1 cellular context compared by ENCODE assay signal in the genomic region with DNA sequence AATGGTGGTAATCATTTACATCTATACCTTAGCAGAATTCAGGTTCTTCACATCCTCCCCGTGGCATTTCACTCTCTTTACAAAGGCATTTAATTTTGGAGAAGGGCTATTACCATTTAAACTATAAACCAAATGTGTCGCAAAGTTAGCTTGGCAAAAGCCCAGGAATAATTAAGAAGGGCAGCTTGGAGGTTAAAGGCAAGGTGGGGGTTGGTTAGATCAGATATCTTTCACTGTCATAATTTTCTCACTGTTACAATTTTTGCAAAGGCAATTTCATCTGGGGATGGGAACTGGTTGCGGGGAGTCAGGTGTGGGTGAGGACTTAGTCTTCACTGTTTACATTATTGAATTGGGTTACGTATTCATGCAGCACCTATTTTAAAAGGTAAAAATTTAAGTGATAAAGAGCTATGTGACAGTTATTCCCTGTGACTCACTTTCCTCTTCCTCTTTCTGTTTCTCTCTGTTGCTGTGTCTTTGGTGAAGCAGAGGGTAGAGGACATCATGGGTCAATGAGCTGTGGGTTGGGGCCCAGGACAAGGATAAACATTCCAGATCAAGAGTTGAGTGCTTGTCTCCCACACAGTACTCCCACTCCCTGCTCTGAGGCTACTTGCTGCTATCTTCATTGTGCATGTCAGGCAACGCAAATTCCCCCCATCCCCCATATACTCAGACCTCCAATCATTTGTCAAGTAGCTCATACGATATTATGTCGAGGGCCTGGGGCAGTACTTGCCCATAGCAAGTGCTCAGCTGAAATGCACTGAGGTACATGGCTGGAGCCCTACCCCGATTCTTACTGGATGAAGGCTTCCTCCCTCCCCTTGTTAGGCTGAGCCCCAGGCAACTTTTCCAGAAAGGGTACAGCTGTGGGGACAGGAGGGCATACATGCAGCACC.
TF ChIP-seq lines count a peak whose summit lies in the region.

No MANE protein-coding gene starts in this region.

TF ChIP-seq in K562, 482 proteins besides CTCF, POLR2A, EP300 and RAD21 (continued from another document and continues in another):
- TF ChIP-seq, protein P1, sequence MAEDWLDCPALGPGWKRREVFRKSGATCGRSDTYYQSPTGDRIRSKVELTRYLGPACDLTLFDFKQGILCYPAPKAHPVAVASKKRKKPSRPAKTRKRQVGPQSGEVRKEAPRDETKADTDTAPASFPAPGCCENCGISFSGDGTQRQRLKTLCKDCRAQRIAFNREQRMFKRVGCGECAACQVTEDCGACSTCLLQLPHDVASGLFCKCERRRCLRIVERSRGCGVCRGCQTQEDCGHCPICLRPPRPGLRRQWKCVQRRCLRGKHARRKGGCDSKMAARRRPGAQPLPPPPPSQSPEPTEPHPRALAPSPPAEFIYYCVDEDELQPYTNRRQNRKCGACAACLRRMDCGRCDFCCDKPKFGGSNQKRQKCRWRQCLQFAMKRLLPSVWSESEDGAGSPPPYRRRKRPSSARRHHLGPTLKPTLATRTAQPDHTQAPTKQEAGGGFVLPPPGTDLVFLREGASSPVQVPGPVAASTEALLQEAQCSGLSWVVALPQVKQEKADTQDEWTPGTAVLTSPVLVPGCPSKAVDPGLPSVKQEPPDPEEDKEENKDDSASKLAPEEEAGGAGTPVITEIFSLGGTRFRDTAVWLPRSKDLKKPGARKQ (CRISPR knock-in tag; IDR thresholded peaks at IDR 0.05) = no peak
- TF ChIP-seq MTA1 (IDR thresholded peaks at IDR 0.05; ENCODE audit: borderline replicate concordance) = peak; percentile 82
- TF ChIP-seq ATF7 (IDR thresholded peaks at IDR 0.05) = peak; percentile 85
- TF ChIP-seq, protein P2, sequence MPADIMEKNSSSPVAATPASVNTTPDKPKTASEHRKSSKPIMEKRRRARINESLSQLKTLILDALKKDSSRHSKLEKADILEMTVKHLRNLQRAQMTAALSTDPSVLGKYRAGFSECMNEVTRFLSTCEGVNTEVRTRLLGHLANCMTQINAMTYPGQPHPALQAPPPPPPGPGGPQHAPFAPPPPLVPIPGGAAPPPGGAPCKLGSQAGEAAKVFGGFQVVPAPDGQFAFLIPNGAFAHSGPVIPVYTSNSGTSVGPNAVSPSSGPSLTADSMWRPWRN (IDR thresholded peaks at IDR 0.05; ENCODE audit: low read depth) = peak; percentile 86
- TF ChIP-seq, protein P3, sequence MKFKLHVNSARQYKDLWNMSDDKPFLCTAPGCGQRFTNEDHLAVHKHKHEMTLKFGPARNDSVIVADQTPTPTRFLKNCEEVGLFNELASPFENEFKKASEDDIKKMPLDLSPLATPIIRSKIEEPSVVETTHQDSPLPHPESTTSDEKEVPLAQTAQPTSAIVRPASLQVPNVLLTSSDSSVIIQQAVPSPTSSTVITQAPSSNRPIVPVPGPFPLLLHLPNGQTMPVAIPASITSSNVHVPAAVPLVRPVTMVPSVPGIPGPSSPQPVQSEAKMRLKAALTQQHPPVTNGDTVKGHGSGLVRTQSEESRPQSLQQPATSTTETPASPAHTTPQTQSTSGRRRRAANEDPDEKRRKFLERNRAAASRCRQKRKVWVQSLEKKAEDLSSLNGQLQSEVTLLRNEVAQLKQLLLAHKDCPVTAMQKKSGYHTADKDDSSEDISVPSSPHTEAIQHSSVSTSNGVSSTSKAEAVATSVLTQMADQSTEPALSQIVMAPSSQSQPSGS (CRISPR knock-in tag; IDR thresholded peaks at IDR 0.05) = no peak
- TF ChIP-seq ARNT (IDR thresholded peaks at IDR 0.05) = peak; percentile 91 to 94
- no peak for TF ChIP-seq ZNF586 (CRISPR knock-in tag; conservative IDR thresholded peaks at IDR 0.05)
- TF ChIP-seq FOS (IDR thresholded peaks at IDR 0.05; ENCODE audit: extremely low read depth, insufficient read length) = peak; percentile 41
- TF ChIP-seq ZNF311 (CRISPR knock-in tag; IDR thresholded peaks at IDR 0.05) = no peak; the same call in 1 of the 2 replicates
- TF ChIP-seq HNRNPH1 (optimal IDR thresholded peaks at IDR 0.05; ENCODE audit: low read depth, low read length) = no peak
- TF ChIP-seq, protein P4, sequence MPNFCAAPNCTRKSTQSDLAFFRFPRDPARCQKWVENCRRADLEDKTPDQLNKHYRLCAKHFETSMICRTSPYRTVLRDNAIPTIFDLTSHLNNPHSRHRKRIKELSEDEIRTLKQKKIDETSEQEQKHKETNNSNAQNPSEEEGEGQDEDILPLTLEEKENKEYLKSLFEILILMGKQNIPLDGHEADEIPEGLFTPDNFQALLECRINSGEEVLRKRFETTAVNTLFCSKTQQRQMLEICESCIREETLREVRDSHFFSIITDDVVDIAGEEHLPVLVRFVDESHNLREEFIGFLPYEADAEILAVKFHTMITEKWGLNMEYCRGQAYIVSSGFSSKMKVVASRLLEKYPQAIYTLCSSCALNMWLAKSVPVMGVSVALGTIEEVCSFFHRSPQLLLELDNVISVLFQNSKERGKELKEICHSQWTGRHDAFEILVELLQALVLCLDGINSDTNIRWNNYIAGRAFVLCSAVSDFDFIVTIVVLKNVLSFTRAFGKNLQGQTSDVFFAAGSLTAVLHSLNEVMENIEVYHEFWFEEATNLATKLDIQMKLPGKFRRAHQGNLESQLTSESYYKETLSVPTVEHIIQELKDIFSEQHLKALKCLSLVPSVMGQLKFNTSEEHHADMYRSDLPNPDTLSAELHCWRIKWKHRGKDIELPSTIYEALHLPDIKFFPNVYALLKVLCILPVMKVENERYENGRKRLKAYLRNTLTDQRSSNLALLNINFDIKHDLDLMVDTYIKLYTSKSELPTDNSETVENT (CRISPR knock-in tag; IDR thresholded peaks at IDR 0.05) = 0 out of 2 replicates have a peak, but pooled peaks have one; percentile 20
- TF ChIP-seq, protein P5, sequence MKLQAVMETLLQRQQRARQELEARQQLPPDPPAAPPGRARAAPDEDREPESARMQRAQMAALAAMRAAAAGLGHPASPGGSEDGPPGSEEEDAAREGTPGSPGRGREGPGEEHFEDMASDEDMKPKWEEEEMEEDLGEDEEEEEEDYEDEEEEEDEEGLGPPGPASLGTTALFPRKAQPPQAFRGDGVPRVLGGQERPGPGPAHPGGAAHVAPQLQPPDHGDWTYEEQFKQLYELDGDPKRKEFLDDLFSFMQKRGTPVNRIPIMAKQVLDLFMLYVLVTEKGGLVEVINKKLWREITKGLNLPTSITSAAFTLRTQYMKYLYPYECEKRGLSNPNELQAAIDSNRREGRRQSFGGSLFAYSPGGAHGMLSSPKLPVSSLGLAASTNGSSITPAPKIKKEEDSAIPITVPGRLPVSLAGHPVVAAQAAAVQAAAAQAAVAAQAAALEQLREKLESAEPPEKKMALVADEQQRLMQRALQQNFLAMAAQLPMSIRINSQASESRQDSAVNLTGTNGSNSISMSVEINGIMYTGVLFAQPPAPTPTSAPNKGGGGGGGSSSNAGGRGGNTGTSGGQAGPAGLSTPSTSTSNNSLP (IDR thresholded peaks at IDR 0.05; ENCODE audit: borderline replicate concordance, low read depth, low read length) = peak; percentile 96; the same call in 1 of the 2 replicates
- TF ChIP-seq, protein P6, sequence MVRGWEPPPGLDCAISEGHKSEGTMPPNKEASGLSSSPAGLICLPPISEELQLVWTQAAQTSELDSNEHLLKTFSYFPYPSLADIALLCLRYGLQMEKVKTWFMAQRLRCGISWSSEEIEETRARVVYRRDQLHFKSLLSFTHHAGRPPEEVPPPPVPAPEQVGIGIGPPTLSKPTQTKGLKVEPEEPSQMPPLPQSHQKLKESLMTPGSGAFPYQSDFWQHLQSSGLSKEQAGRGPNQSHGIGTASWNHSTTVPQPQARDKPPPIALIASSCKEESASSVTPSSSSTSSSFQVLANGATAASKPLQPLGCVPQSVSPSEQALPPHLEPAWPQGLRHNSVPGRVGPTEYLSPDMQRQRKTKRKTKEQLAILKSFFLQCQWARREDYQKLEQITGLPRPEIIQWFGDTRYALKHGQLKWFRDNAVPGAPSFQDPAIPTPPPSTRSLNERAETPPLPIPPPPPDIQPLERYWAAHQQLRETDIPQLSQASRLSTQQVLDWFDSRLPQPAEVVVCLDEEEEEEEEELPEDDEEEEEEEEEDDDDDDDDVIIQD (CRISPR knock-in tag; IDR thresholded peaks at IDR 0.05) = no peak
- peak; percentile 41 for TF ChIP-seq TAF1 (IDR thresholded peaks at IDR 0.05; ENCODE audit: control insufficient read depth, extremely low read depth, insufficient read depth, low read length, severe bottlenecking)
- TF ChIP-seq NCOA1 (IDR thresholded peaks at IDR 0.05; ENCODE audit: low read depth) = peak; percentile 93
- TF ChIP-seq ETV1 (tag; conservative IDR thresholded peaks at IDR 0.05; ENCODE audit: low read depth) = peak; percentile 51; the same call in 1 of the 2 replicates
- TF ChIP-seq RBBP5 (IDR thresholded peaks at IDR 0.05; ENCODE audit: borderline replicate concordance, insufficient read depth, low read length, poor library complexity, severe bottlenecking) = peak; percentile 49
- TF ChIP-seq, protein P7, sequence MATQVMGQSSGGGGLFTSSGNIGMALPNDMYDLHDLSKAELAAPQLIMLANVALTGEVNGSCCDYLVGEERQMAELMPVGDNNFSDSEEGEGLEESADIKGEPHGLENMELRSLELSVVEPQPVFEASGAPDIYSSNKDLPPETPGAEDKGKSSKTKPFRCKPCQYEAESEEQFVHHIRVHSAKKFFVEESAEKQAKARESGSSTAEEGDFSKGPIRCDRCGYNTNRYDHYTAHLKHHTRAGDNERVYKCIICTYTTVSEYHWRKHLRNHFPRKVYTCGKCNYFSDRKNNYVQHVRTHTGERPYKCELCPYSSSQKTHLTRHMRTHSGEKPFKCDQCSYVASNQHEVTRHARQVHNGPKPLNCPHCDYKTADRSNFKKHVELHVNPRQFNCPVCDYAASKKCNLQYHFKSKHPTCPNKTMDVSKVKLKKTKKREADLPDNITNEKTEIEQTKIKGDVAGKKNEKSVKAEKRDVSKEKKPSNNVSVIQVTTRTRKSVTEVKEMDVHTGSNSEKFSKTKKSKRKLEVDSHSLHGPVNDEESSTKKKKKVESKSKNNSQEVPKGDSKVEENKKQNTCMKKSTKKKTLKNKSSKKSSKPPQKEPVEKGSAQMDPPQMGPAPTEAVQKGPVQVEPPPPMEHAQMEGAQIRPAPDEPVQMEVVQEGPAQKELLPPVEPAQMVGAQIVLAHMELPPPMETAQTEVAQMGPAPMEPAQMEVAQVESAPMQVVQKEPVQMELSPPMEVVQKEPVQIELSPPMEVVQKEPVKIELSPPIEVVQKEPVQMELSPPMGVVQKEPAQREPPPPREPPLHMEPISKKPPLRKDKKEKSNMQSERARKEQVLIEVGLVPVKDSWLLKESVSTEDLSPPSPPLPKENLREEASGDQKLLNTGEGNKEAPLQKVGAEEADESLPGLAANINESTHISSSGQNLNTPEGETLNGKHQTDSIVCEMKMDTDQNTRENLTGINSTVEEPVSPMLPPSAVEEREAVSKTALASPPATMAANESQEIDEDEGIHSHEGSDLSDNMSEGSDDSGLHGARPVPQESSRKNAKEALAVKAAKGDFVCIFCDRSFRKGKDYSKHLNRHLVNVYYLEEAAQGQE (CRISPR knock-in tag; IDR thresholded peaks at IDR 0.05; ENCODE audit: low read depth) = no peak
- TF ChIP-seq, protein P8, sequence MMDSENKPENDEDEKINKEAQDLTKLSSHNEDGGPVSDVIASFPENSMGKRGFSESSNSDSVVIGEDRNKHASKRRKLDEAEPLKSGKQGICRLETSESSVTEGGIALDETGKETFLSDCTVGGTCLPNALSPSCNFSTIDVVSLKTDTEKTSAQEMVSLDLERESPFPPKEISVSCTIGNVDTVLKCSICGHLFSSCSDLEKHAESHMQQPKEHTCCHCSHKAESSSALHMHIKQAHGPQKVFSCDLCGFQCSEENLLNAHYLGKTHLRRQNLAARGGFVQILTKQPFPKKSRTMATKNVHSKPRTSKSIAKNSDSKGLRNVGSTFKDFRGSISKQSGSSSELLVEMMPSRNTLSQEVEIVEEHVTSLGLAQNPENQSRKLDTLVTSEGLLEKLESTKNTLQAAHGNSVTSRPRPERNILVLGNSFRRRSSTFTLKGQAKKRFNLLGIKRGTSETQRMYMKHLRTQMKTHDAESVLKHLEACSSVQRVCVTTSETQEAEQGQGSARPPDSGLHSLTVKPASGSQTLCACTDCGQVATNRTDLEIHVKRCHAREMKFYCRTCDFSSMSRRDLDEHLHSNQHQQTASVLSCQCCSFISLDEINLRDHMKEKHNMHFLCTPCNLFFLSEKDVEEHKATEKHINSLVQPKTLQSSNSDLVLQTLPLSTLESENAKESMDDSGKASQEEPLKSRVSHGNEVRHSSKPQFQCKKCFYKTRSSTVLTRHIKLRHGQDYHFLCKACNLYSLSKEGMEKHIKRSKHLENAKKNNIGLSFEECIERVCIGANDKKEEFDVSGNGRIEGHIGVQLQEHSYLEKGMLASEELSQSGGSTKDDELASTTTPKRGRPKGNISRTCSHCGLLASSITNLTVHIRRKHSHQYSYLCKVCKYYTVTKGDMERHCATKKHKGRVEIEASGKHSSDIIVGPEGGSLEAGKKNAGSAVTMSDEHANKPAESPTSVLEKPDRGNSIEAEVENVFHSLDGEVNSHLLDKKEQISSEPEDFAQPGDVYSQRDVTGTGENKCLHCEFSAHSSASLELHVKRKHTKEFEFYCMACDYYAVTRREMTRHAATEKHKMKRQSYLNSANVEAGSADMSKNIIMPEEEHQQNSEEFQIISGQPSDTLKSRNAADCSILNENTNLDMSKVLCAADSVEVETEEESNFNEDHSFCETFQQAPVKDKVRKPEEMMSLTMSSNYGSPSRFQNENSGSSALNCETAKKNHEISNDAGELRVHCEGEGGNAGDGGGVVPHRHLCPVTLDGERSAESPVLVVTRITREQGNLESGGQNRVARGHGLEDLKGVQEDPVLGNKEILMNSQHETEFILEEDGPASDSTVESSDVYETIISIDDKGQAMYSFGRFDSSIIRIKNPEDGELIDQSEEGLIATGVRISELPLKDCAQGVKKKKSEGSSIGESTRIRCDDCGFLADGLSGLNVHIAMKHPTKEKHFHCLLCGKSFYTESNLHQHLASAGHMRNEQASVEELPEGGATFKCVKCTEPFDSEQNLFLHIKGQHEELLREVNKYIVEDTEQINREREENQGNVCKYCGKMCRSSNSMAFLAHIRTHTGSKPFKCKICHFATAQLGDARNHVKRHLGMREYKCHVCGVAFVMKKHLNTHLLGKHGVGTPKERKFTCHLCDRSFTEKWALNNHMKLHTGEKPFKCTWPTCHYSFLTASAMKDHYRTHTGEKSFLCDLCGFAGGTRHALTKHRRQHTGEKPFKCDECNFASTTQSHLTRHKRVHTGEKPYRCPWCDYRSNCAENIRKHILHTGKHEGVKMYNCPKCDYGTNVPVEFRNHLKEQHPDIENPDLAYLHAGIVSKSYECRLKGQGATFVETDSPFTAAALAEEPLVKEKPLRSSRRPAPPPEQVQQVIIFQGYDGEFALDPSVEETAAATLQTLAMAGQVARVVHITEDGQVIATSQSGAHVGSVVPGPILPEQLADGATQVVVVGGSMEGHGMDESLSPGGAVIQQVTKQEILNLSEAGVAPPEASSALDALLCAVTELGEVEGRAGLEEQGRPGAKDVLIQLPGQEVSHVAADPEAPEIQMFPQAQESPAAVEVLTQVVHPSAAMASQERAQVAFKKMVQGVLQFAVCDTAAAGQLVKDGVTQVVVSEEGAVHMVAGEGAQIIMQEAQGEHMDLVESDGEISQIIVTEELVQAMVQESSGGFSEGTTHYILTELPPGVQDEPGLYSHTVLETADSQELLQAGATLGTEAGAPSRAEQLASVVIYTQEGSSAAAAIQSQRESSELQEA (IDR thresholded peaks at IDR 0.05; ENCODE audit: low read depth) = no peak
- no peak for TF ChIP-seq ZNF347 (CRISPR knock-in tag; IDR thresholded peaks at IDR 0.05; ENCODE audit: low read depth)
- TF ChIP-seq HDGF (IDR thresholded peaks at IDR 0.05) = no peak
- no peak for TF ChIP-seq MCM3 (IDR thresholded peaks at IDR 0.05)
- peak; percentile 68 for TF ChIP-seq GABPB1 (CRISPR knock-in tag; IDR thresholded peaks at IDR 0.05)
- TF ChIP-seq ERF (CRISPR knock-in tag; IDR thresholded peaks at IDR 0.05) = no peak
- TF ChIP-seq SMAD1 (IDR thresholded peaks at IDR 0.05; ENCODE audit: low read depth, low read length, partially characterized antibody) = peak; percentile 91
- peak; percentile 95 to 98 for TF ChIP-seq RCOR1 (IDR thresholded peaks at IDR 0.05; ENCODE audit: borderline replicate concordance in 1 of 2, low read depth in 2 of 2, low read length in 2 of 2)
